24 cellular contexts compared by ENCODE assay signal in the genomic region with DNA sequence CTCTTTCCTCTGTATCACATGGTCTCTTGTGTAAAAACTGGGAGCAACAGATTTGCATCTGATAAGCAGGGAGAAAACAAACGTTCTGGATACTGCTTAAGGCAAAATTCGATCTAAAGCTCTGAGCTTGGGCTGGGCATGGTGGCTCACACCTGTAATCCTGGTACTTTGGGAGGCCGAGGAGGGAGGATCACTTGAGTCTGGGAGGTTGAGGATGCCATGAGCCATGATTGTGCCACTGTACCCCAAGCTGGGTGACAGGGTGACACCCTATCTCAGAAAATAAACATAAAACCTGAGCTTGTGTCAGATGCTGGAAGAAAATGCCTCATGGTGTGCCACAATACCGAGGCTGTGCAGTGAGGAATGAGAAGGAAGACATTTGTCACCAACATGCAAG.
"Had no signal": no experiment of that assay in that cellular context is flagged by ENCODE, and none has a peak within 500 bp of the region (broad histone marks: within the 10 kb centered on the region; RNA-seq: fewer than 3 reads in every experiment).

No MANE protein-coding gene starts in this region.

- H3K79me2 ChIP-seq: hepatocyte, parathyroid adenoma had no signal

- H2AFZ ChIP-seq: hepatocyte, parathyroid adenoma had no signal

- H3K36me3 ChIP-seq: right atrium auricular region, spleen, tibial nerve had no signal

- ATAC-seq: esophagus mucosa; left cardiac atrium; naive thymus-derived CD4-positive, alpha-beta T cell had no signal

- FAIRE-seq: TTC549 had no signal

- H3K9me3 Mint-ChIP-seq: mesothelial cell of epicardium; T-helper 1 cell treated with Interleukin-12 subunit alpha and Interleukin-12 subunit beta and Interleukin-4 antibody, amounts not matched to agents 30 μg/mL and 1 μg/mL, for 36 hours had no signal

- H3K27me3 ChIP-seq: hepatocyte, right atrium auricular region had no signal

- H3K27ac ChIP-seq: hepatocyte, parathyroid adenoma, spleen, tibial nerve, VCaP had no signal

- H3K36me3 Mint-ChIP-seq: mesothelial cell of epicardium; naive thymus-derived CD4-positive, alpha-beta T cell had no signal

- DNase-seq: activated CD4-positive, alpha-beta T cell treated with anti-CD3 and anti-CD28 coated beads for 4 hours; activated CD4-positive, alpha-beta T cell treated with anti-CD3 and anti-CD28 coated beads, Interleukin-2, amount 50 U/mL, for 48 hours; activated CD8-positive, alpha-beta memory T cell treated with anti-CD3 and anti-CD28 coated beads for 24 hours; activated gamma-delta T cell treated with Interleukin-2 at 50 U/mL for 16 hours; activated naive CD4-positive, alpha-beta T cell treated with anti-CD3 and anti-CD28 coated beads, Interleukin-2, amount 50 U/mL, for 16 hours; amygdala; central memory CD4-positive, alpha-beta T cell; foreskin fibroblast; islet precursor cell; left cardiac atrium; naive thymus-derived CD4-positive, alpha-beta T cell; occipital lobe; spleen; stimulated activated naive CD4-positive, alpha-beta T cell; T-helper 9 cell had no signal

- H3K27ac Mint-ChIP-seq: mesothelial cell of epicardium; naive thymus-derived CD4-positive, alpha-beta T cell; T-helper 1 cell treated with Interleukin-12 subunit alpha and Interleukin-12 subunit beta and Interleukin-4 antibody, amounts not matched to agents 30 μg/mL and 1 μg/mL, for 36 hours had no signal

- H3K4me3 ChIP-seq: hepatocyte, right atrium auricular region, spleen, tibial nerve had no signal

- H3K9ac ChIP-seq: parathyroid adenoma had no signal

- H3K4me2 ChIP-seq: hepatocyte had no signal

- H3K4me1 ChIP-seq: parathyroid adenoma, spleen had no signal

- H3K9me3 ChIP-seq: right atrium auricular region had no signal

- H3K4me3 Mint-ChIP-seq: mesothelial cell of epicardium; naive thymus-derived CD4-positive, alpha-beta T cell; T-helper 1 cell treated with Interleukin-12 subunit alpha and Interleukin-12 subunit beta and Interleukin-4 antibody, amounts not matched to agents 30 μg/mL and 1 μg/mL, for 36 hours had no signal
